8 cellular contexts compared by ENCODE assay signal in the genomic region with DNA sequence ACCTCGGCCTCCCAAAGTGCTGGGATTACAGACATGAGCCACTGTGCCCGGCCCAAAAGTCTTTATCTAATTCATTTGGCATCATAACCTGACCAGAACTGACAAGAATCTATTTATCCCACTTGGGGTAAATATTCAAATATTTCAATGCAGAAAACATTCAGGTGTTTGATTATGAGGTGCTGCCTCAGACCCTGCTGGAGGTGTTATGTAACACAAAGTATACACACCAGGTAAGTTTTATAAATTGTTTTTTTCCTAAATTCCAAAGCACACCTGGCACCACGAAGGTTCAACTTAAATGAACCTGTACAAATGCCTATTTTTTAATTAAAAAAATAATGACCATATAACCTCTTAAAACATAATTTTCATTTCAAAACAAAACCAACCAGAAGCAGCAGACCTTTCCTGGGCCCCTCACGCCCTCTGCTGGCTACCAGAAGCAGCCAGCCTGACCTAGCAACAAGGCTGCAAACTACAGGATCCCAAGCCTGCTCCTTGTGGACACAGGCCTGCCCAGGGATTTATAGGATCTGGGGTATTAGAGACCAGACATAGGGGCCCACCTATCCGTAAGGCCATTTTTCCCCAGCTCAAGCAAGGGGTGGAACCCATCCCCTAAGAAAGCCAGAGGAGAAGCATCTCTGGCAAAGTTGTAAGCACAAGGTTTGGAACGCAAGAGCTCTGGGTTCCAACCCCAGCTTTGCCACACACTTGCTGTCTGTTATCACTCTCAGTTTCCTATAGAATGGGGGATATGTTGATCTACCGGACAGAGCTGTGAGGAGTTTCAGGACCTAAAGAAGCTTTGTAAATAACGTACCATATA. TPM values are rescaled to one million over a fixed set of nuclear protein-coding genes. Genes with fewer than 3 reads are reported as not detected.
DNase-seq lines count a peak whose midpoint lies in the region; ATAC-seq and TF ChIP-seq lines count a peak whose summit lies in the region.

No MANE protein-coding gene starts in this region.

- no peak overlapping the region for H4K91ac ChIP-seq in mesenchymal stem cell (ENCODE audit: low read length)

- H2BK5ac ChIP-seq in mesenchymal stem cell (ENCODE audit: low read depth, low read length, poor library complexity, severe bottlenecking): no peak overlapping the region

- H3K27ac ChIP-seq in mesenchymal stem cell (ENCODE audit: low read length, poor library complexity, severe bottlenecking) (no peak overlapping the region), aorta (ENCODE audit: low read depth in 1 of 2, low read length in 2 of 2) (no peak overlapping the region), sigmoid colon (no peak overlapping the region)

- H3K14ac ChIP-seq in mesenchymal stem cell (ENCODE audit: low read length in 2 of 2): no peak overlapping the region

- H3K36me3 ChIP-seq in mesenchymal stem cell (ENCODE audit: control insufficient read depth in 1 of 2, insufficient read depth in 2 of 2, low read depth in 1 of 2, low read length in 2 of 2) (peaks cover 21% of the 10 kb centered on the region in 2 experiments), aorta (ENCODE audit: control insufficient read depth in 1 of 2, insufficient read depth in 2 of 2, low read length in 1 of 2) (peaks cover 0 to 3% of the 10 kb centered on the region in 2 donors), sigmoid colon (peaks cover 0 to 5% (median 0%) of the 10 kb centered on the region in 4 donors)

- H3K27me3 ChIP-seq in mesenchymal stem cell (ENCODE audit: control insufficient read depth in 1 of 2, insufficient read depth in 1 of 2, low read length in 2 of 2): peaks cover 0 to 15% of the 10 kb centered on the region in 2 experiments
- no peaks in the 10 kb centered on the region for H3K27me3 ChIP-seq in aorta (ENCODE audit: control insufficient read depth in 1 of 2, insufficient read depth in 2 of 2, low read length in 1 of 2)
- H3K27me3 ChIP-seq in sigmoid colon: no peaks in the 10 kb centered on the region

- peaks cover 8% of the 10 kb centered on the region for H3K79me1 ChIP-seq in mesenchymal stem cell (replicated peaks; ENCODE audit: low read length, poor library complexity, severe bottlenecking)

- peaks cover 1% of the 10 kb centered on the region for H3K4me1 ChIP-seq in mesenchymal stem cell (ENCODE audit: control insufficient read depth, insufficient read depth, low read depth, low read length)
- H3K4me1 ChIP-seq in aorta (ENCODE audit: control insufficient read depth in 1 of 2, insufficient read depth in 2 of 2, low read length in 2 of 2): no peaks in the 10 kb centered on the region
- peaks cover 0 to 13% (median 0%) of the 10 kb centered on the region in 4 donors for H3K4me1 ChIP-seq in sigmoid colon

- H2AK5ac ChIP-seq in mesenchymal stem cell (ENCODE audit: low read length, severe bottlenecking): no peak overlapping the region

- WGBS in mesenchymal stem cell: 80% methylated on average over 3 of the region's 8 CpGs
- 36 to 49% methylated on average over 7 to 8 of the region's 8 CpGs for WGBS in aorta, 2 donors
- 59 to 62% methylated on average over 8 of the region's 8 CpGs for WGBS in sigmoid colon, 2 donors

- no peak overlapping the region for H2BK120ac ChIP-seq in mesenchymal stem cell (ENCODE audit: low read depth, low read length)

- H3K4me2 ChIP-seq in mesenchymal stem cell (ENCODE audit: low read length, poor library complexity, severe bottlenecking): no peak overlapping the region

- H3K9me3 ChIP-seq in mesenchymal stem cell (ENCODE audit: control insufficient read depth, low read length): no peaks in the 10 kb centered on the region
- no peaks in the 10 kb centered on the region for H3K9me3 ChIP-seq in aorta (ENCODE audit: control insufficient read depth, low read length)
- no peaks in the 10 kb centered on the region for H3K9me3 ChIP-seq in sigmoid colon

- TF ChIP-seq POLR2A in sigmoid colon (IDR thresholded peaks at IDR 0.05): no peak

- ATAC-seq in aorta (ENCODE audit: low FRiP score): peak; percentile 73

- no peak for TF ChIP-seq EP300 in sigmoid colon (IDR thresholded peaks at IDR 0.05)

- H2BK15ac ChIP-seq in mesenchymal stem cell (ENCODE audit: low read depth, poor library complexity, severe bottlenecking): no peak overlapping the region

- H4K8ac ChIP-seq in mesenchymal stem cell (ENCODE audit: low read length): no peak overlapping the region

- H3K4me3 ChIP-seq in WI38 (ENCODE audit: low read depth, low read length) (no peak overlapping the region), mesenchymal stem cell (ENCODE audit: insufficient read depth in 1 of 2, low read depth in 1 of 2, low read length in 2 of 2) (no peak overlapping the region), aorta (ENCODE audit: low read length in 2 of 2) (no peak overlapping the region), sigmoid colon (no peak overlapping the region)

- DNase-seq in activated T-cell treated with anti-CD3 and anti-CD28 coated beads for 1 hour (ENCODE audit: low read depth): peak; percentile 34
- no peak for DNase-seq in activated T-cell treated with anti-CD3 and anti-CD28 coated beads for 4 hours
- peak; percentile 20 to 57 for DNase-seq in Kasumi-1 (lab: John Stamatoyannopoulos, UW)
- peak; percentile 57 for DNase-seq in effector CD4-positive, alpha-beta T cell
- DNase-seq in mesenchymal stem cell: peak; percentile 61
- DNase-seq in aorta: peak in 1 of 2 donors; percentile 54
- no peak for DNase-seq in sigmoid colon

- no peak overlapping the region for H2AFZ ChIP-seq in mesenchymal stem cell (ENCODE audit: low read depth, low read length)

- no peak overlapping the region for H3K4ac ChIP-seq in mesenchymal stem cell (ENCODE audit: low read depth in 1 of 2, low read length in 2 of 2)

- intact Hi-C loops in aorta (cut with DNase I): no loop called here
- intact Hi-C loops in sigmoid colon (cut with DNase I): no loop called here

- H2BK12ac ChIP-seq in mesenchymal stem cell (ENCODE audit: low read length in 2 of 2): no peak overlapping the region

- H3K9ac ChIP-seq in mesenchymal stem cell (ENCODE audit: low read length): no peak overlapping the region

- H3K23ac ChIP-seq in mesenchymal stem cell (ENCODE audit: low read length in 2 of 2): no peak overlapping the region

- TF ChIP-seq CTCF in WI38 (IDR thresholded peaks at IDR 0.05; ENCODE audit: low read depth, low read length) (peak; percentile 76), sigmoid colon (IDR thresholded peaks at IDR 0.05) (peak in 2 of 4 experiments; percentile 21 to 51)

- H3K18ac ChIP-seq in mesenchymal stem cell (ENCODE audit: low read depth in 1 of 2, low read length in 2 of 2): no peak overlapping the region

RNA-seq across cellular contexts. Expression of a gene that starts 11.7 kb away (rescaled TPM):
- 44.5 TPM for polyA plus RNA-seq in mesenchymal stem cell (2013, experiment 1 of 2)
- polyA plus RNA-seq in mesenchymal stem cell (2013, experiment 2 of 2): 44.0 TPM
- total RNA-seq in aorta (10 to 100 TPM; 37.4 to 47.5 TPM), sigmoid colon (10 to 100 TPM; 33.6 to 41.4 (median 38.0) TPM)
- polyA plus RNA-seq in aorta (10 to 100 TPM; 26.4 to 50.6 TPM), sigmoid colon (10 to 100 TPM; 22.4 to 39.3 (median 24.6) TPM)

RNA-seq across cellular contexts. Expression of a gene that starts 25.9 kb away (rescaled TPM):
- polyA plus RNA-seq in mesenchymal stem cell (2013, experiment 1 of 2): 4.6 TPM
- 4.3 TPM for polyA plus RNA-seq in mesenchymal stem cell (2013, experiment 2 of 2)
- total RNA-seq in aorta: 1 to 10 TPM; 3.4 to 4.8 TPM
- polyA plus RNA-seq in aorta: 1 to 10 TPM in 1 of 2 donors, under 1 TPM in 1; 0.88 to 2.8 TPM
- total RNA-seq in sigmoid colon: 1 to 10 TPM in 3 of 4 donors, under 1 TPM in 1; 0.95 to 2.5 (median 1.3) TPM
- polyA plus RNA-seq in sigmoid colon: 1 to 10 TPM in 1 of 3 donors, not detected in 2; 1.7 TPM

RNA-seq across cellular contexts. Expression of a gene that starts 26.9 kb away (rescaled TPM):
- 11.0 TPM for polyA plus RNA-seq in mesenchymal stem cell (2013, experiment 1 of 2)
- polyA plus RNA-seq in mesenchymal stem cell (2013, experiment 2 of 2): 10.8 TPM
- 1 to 10 TPM; 8.1 to 9.2 TPM for total RNA-seq in aorta
- polyA plus RNA-seq in aorta: 1 to 10 TPM; 3.6 to 5.1 TPM
- total RNA-seq in sigmoid colon: 1 to 10 TPM; 2.4 to 6.9 (median 4.4) TPM
- polyA plus RNA-seq in sigmoid colon: 10 to 100 TPM in 1 of 3 donors, 1 to 10 TPM in 2; 6.6 to 42.0 (median 6.7) TPM

RNA-seq across cellular contexts. Expression of a gene that starts 34.3 kb away (rescaled TPM):
- 38.4 TPM for polyA plus RNA-seq in mesenchymal stem cell (2013, experiment 1 of 2)
- 38.1 TPM for polyA plus RNA-seq in mesenchymal stem cell (2013, experiment 2 of 2)
- 10 to 100 TPM; 14.2 to 18.3 TPM for total RNA-seq in aorta
- polyA plus RNA-seq in aorta: 10 to 100 TPM in 1 of 2 donors, 1 to 10 TPM in 1; 5.0 to 18.6 TPM
- 10 to 100 TPM in 1 of 4 donors, 1 to 10 TPM in 3; 5.6 to 20.2 (median 6.0) TPM for total RNA-seq in sigmoid colon
- polyA plus RNA-seq in sigmoid colon: 10 to 100 TPM in 1 of 3 donors, 1 to 10 TPM in 2; 6.0 to 43.9 (median 9.0) TPM

RNA-seq across cellular contexts. Expression of a gene that starts 48.0 kb away (rescaled TPM):
- polyA plus RNA-seq in mesenchymal stem cell (2013, experiment 1 of 2): 69.7 TPM
- polyA plus RNA-seq in mesenchymal stem cell (2013, experiment 2 of 2): 66.1 TPM
- total RNA-seq in aorta (10 to 100 TPM; 48.8 to 49.3 TPM), sigmoid colon (100 to 1,000 TPM in 2 of 4 donors, 10 to 100 TPM in 2; 83.1 to 103 (median 94.9) TPM)
- polyA plus RNA-seq in aorta (100 to 1,000 TPM in 1 of 2 donors, 10 to 100 TPM in 1; 75.0 to 112 TPM), sigmoid colon (10 to 100 TPM; 65.0 to 80.8 (median 77.5) TPM)

Comparison
In these comparisons a context has a peak if more than half of its experiments do, and no peak if none do; other contexts are left out.
1. DNase-seq: peak in activated T-cell treated with anti-CD3 and anti-CD28 coated beads for 1 hour (single experiment), Kasumi-1 (2 of 2), effector CD4-positive, alpha-beta T cell (single experiment) and mesenchymal stem cell (single experiment); none in activated T-cell treated with anti-CD3 and anti-CD28 coated beads for 4 hours (single experiment) and sigmoid colon (single experiment).